ENCODE assay signal across 1 cellular context in genomic region chr1:89512996-89513395, GRCh38.
TF ChIP-seq lines count a peak whose summit lies in the region.

No MANE protein-coding gene starts in this region.

TF ChIP-seq in GM23338, 12 proteins besides CTCF, POLR2A, EP300 and RAD21 (continued from another document):
- no peak for TF ChIP-seq ZNF114 (CRISPR knock-in tag; IDR thresholded peaks at IDR 0.05)
- TF ChIP-seq ETS1 (IDR thresholded peaks at IDR 0.05) = no peak
- no peak for TF ChIP-seq EZH2phosphoT487 (IDR thresholded peaks at IDR 0.05; ENCODE audit: unreplicated experiment)
- TF ChIP-seq JUNB (IDR thresholded peaks at IDR 0.05; ENCODE audit: unreplicated experiment) = no peak
